Comparison of ENCODE assay signal across 19 cellular contexts in genomic region chr19:368624-369020, GRCh38.
"Had no signal": no experiment of that assay in that cellular context is flagged by ENCODE, and none has a peak within 500 bp of the region (broad histone marks: within the 10 kb centered on the region; RNA-seq: fewer than 3 reads in every experiment).

No MANE protein-coding gene starts in this region.

- H3K27ac ChIP-seq: cardiac muscle cell, foreskin keratinocyte, hepatocyte, parathyroid adenoma, tibial nerve had no signal

- H3K4me3 Mint-ChIP-seq: activated CD4-positive, alpha-beta memory T cell treated with anti-CD3 and anti-CD28 coated beads for 36 hours; activated naive CD8-positive, alpha-beta T cell; neural crest cell; T-helper 2 cell treated with Interferon-gamma antibody and Interleukin-4, amounts not matched to agents 5 μg/mL and 100 μg/mL, for 36 hours had no signal

- H3K27ac Mint-ChIP-seq: activated CD4-positive, alpha-beta memory T cell treated with anti-CD3 and anti-CD28 coated beads for 36 hours; activated naive CD8-positive, alpha-beta T cell; T-helper 2 cell treated with Interferon-gamma antibody and Interleukin-4, amounts not matched to agents 5 μg/mL and 100 μg/mL, for 36 hours had no signal

- DNase-seq: activated CD4-positive, alpha-beta T cell treated with anti-CD3 and anti-CD28 coated beads for 4 hours; activated T-cell treated with anti-CD3 and anti-CD28 coated beads for 4 hours; amniotic stem cell; foreskin keratinocyte; stimulated activated CD4-positive, alpha-beta T cell treated with anti-CD3 and anti-CD28 coated beads, Interleukin-2, amount 100 ng/mL, for 24 hours; stimulated activated naive CD4-positive, alpha-beta T cell treated with Interleukin-2 at 50 U/mL for 16 hours had no signal

- FAIRE-seq: islet of Langerhans, TTC549, urothelium cell line had no signal

- H3K27me3 ChIP-seq: cardiac muscle cell had no signal

- H3K4me3 ChIP-seq: cardiac muscle cell, hepatocyte, lung, tibial nerve had no signal

- H3K36me3 Mint-ChIP-seq: activated CD4-positive, alpha-beta memory T cell treated with anti-CD3 and anti-CD28 coated beads for 36 hours; activated naive CD8-positive, alpha-beta T cell had no signal

- ATAC-seq: foreskin keratinocyte, left lobe of liver had no signal

- H3K9me3 Mint-ChIP-seq: activated CD4-positive, alpha-beta memory T cell treated with anti-CD3 and anti-CD28 coated beads for 36 hours; neural crest cell; T-helper 2 cell treated with Interferon-gamma antibody and Interleukin-4, amounts not matched to agents 5 μg/mL and 100 μg/mL, for 36 hours had no signal
